7 cellular contexts compared by ENCODE assay signal in the genomic region with DNA sequence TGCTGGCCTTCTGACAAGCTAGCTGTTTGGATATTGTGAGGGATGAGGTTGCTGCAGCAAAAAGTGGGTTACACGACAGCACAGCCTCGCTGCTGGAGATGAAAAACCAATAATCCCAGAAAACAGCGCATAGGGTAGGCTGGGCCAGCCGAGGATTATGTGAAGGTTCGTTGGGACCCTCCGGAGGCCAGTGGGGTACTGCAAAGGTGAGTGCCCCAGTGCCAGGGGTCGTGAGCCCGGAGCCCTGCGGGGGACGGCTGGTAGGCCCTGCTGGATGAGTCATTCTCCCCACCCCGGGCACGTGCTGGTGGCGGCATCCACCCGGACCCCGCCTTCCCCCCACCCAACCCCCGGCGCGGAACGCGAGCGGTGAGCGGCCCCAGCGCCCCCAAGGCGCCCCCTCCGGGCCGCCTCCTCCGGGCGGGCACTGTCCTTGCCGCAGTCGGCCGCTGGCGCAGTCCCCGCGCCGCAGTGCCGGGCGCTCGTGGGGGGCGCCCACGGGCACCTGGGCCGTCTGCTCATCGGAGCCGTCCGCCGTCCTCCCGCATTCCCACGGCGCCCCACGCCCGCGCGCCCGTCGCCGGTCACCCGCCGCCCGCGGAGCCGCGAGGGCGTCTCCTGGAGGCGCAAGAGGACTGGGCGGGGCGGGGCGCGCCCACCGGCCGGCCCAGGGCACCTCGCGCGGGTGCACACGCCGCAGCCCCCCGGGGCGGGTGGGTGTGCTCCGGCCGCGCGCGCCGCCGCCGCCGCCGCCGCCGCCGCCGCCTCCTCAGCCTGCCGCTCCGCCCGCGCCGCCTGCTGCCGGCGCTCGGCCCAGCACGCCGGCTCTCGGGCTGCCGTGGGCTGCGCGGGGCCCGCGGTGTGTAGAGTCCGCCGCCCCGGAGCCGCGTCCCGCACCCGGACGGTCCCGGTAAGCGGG. TPM values are rescaled to one million over a fixed set of nuclear protein-coding genes. Genes with fewer than 3 reads are reported as not detected.
DNase-seq lines count a peak whose midpoint lies in the region; ATAC-seq and TF ChIP-seq lines count a peak whose summit lies in the region.

Gene PHF24 (plus strand): TSS at position 794 of the 919 bp plus-strand sequence. CDS start 13,014 bp downstream, outside the sequence.

- ATAC-seq in GM19035 (IDR thresholded peaks at IDR 0.05; ENCODE audit: unreplicated experiment): peak; percentile 43
- ATAC-seq in GM18873 (IDR thresholded peaks at IDR 0.05; ENCODE audit: low FRiP score, unreplicated experiment): no peak
- ATAC-seq in GM18868 (IDR thresholded peaks at IDR 0.05; ENCODE audit: unreplicated experiment): no peak

- H3K4me3 ChIP-seq in choroid plexus epithelial cell (ENCODE audit: low read depth, low read length): peak within 1 kb of the TSS; percentile 32

- peak; percentile 11 for DNase-seq in RWPE1 (ENCODE audit: low spot score)
- peak; percentile 13 for DNase-seq in choroid plexus epithelial cell (ENCODE audit: low read depth)
- peak; percentile 6 to 20 for DNase-seq in lung microvascular endothelial cell (ENCODE audit: low read depth in 2 of 2)
- peak; percentile 37 for DNase-seq in superior temporal gyrus (ENCODE audit: extremely low spot score)

- TF ChIP-seq CTCF in RWPE1 (conservative IDR thresholded peaks at IDR 0.05; ENCODE audit: low read depth) (peak; percentile 64), choroid plexus epithelial cell (conservative IDR thresholded peaks at IDR 0.05; ENCODE audit: low read depth, low read length) (no peak)

- POLR2A ChIA-PET in RWPE1 (lab: Yijun Ruan, JAX; ENCODE audit: low non-redundant PET): no interaction called here

- no peak within 1 kb of the TSS for H3K27ac ChIP-seq in RWPE1

- CTCF ChIA-PET in RWPE1 (lab: Yijun Ruan, JAX): no interaction called here

RNA-seq across cellular contexts. Expression of gene PHF24, which starts in this region (rescaled TPM):
- total RNA-seq in lung microvascular endothelial cell: not detected in 2 replicates

Comparison
In these comparisons a context has a peak if more than half of its experiments do, and no peak if none do; other contexts are left out.
1. Peak in DNase-seq in lung microvascular endothelial cell; RNA of the gene not detected or under 1 TPM.